In genomic region chr15:43006991-43007390, GRCh38 we compare ENCODE assay signal across 4 cellular contexts.
"Had no signal": no experiment of that assay in that cellular context is flagged by ENCODE, and none has a peak within 500 bp of the region (broad histone marks: within the 10 kb centered on the region; RNA-seq: fewer than 3 reads in every experiment).

No MANE protein-coding gene starts in this region.

- DNase-seq: H9, HCEC 1CT, IMR-90 had no signal

- ATAC-seq: GM23338 had no signal

- H3K4me1 Mint-ChIP-seq: GM23338, H9 had no signal

- H3K4me3 Mint-ChIP-seq: GM23338, H9 had no signal

- H3K27ac Mint-ChIP-seq: GM23338, H9 had no signal

- H3K4me3 ChIP-seq: GM23338 had no signal
